Comparison of ENCODE assay signal across 8 cellular contexts in the genomic region with DNA sequence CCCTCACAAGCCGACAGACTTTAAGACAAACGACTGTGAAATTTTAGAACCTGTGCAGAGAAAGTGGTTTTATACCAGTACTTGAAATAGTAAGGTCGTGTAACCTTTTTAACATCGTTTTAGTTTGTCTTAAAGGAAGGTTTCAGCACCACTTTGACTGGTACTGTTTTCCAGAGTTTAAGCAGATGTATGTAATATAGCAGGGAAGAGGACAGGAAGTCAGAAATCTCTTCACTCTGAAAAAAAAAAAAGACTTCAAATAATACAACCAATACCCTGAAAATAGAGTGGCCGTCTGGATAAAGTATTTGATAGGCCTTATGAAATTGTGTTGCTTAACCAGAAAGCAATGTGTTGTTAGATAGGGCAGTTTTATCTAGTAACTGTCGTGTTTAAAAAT. TPM values are rescaled to one million over a fixed set of nuclear protein-coding genes. Genes with fewer than 3 reads are reported as not detected.
DNase-seq lines count a peak whose midpoint lies in the region; ATAC-seq and TF ChIP-seq lines count a peak whose summit lies in the region.

No MANE protein-coding gene starts in this region.

- no peak for ATAC-seq in GM21515 (IDR thresholded peaks at IDR 0.05; ENCODE audit: unreplicated experiment)

- H3K27ac Mint-ChIP-seq in activated T-cell treated with anti-CD3 and anti-CD28 coated beads, Interleukin-2, amount 50 U/mL, for 24 hours: no peak overlapping the region
- peak overlapping the region; percentile 6 for H3K27ac Mint-ChIP-seq in activated naive CD8-positive, alpha-beta T cell
- no peak overlapping the region for H3K27ac Mint-ChIP-seq in immature natural killer cell

- H3K9me3 Mint-ChIP-seq in activated T-cell treated with anti-CD3 and anti-CD28 coated beads, Interleukin-2, amount 50 U/mL, for 24 hours: no peaks in the 10 kb centered on the region
- H3K9me3 Mint-ChIP-seq in activated naive CD8-positive, alpha-beta T cell (ENCODE audit: low read depth): no peaks in the 10 kb centered on the region
- H3K9me3 Mint-ChIP-seq in immature natural killer cell: no peaks in the 10 kb centered on the region

- no peaks in the 10 kb centered on the region for H3K36me3 ChIP-seq in tibial artery

- peak overlapping the region; percentile 77 for H3K4me3 Mint-ChIP-seq in activated T-cell treated with anti-CD3 and anti-CD28 coated beads, Interleukin-2, amount 50 U/mL, for 24 hours
- H3K4me3 Mint-ChIP-seq in activated naive CD8-positive, alpha-beta T cell: peak overlapping the region; percentile 84
- H3K4me3 Mint-ChIP-seq in immature natural killer cell: peak overlapping the region; percentile 83 to 87 (median 86)

- H3K27me3 Mint-ChIP-seq in activated T-cell treated with anti-CD3 and anti-CD28 coated beads, Interleukin-2, amount 50 U/mL, for 24 hours: peaks cover 33% of the 10 kb centered on the region
- H3K27me3 Mint-ChIP-seq in activated naive CD8-positive, alpha-beta T cell: peaks cover 13% of the 10 kb centered on the region
- H3K27me3 Mint-ChIP-seq in immature natural killer cell (ENCODE audit: low read depth in 3 of 3): peaks cover 7 to 12% (median 9%) of the 10 kb centered on the region in 3 donors

- DNase-seq in activated T-cell treated with anti-CD3 and anti-CD28 coated beads, Interleukin-2, amount 50 U/mL, for 24 hours: no peak
- DNase-seq in activated T-cell treated with anti-CD3 and anti-CD28 coated beads, Interleukin-2, amount 50 U/mL, for 48 hours: no peak
- no peak for DNase-seq in immature natural killer cell
- no peak for DNase-seq in tibial artery
- no peak for DNase-seq in putamen (ENCODE audit: low spot score)
- DNase-seq in germinal center (ENCODE audit: low spot score): no peak

- no peak for TF ChIP-seq CTCF in tibial artery (IDR thresholded peaks at IDR 0.05)

- peaks cover 17% of the 10 kb centered on the region for H3K4me1 Mint-ChIP-seq in activated T-cell treated with anti-CD3 and anti-CD28 coated beads, Interleukin-2, amount 50 U/mL, for 24 hours (ENCODE audit: low read depth)
- peaks cover 10% of the 10 kb centered on the region for H3K4me1 Mint-ChIP-seq in activated naive CD8-positive, alpha-beta T cell (ENCODE audit: low read depth)
- H3K4me1 Mint-ChIP-seq in immature natural killer cell: peaks cover 13 to 17% of the 10 kb centered on the region in 2 donors

- H3K4me1 ChIP-seq in tibial artery: peaks cover 0 to 56% (median 29%) of the 10 kb centered on the region in 4 donors

- H3K9me3 ChIP-seq in tibial artery: no peaks in the 10 kb centered on the region

- peak overlapping the region; percentile 87 to 96 for H3K27ac ChIP-seq in tibial artery

- intact Hi-C loops in tibial artery (cut with DNase I; ENCODE audit: low total_unique reads): loop anchor here (5.0 kb wide), 1 partner anchor 49 kb away; no protein-coding TSS in a partner anchor

- peak overlapping the region; percentile 75 to 89 for H3K4me3 ChIP-seq in tibial artery

- H3K27me3 ChIP-seq in tibial artery: no peaks in the 10 kb centered on the region

- peaks cover 3% of the 10 kb centered on the region for H3K36me3 Mint-ChIP-seq in activated T-cell treated with anti-CD3 and anti-CD28 coated beads, Interleukin-2, amount 50 U/mL, for 24 hours (ENCODE audit: low read depth)
- H3K36me3 Mint-ChIP-seq in activated naive CD8-positive, alpha-beta T cell: peaks cover 2% of the 10 kb centered on the region
- no peaks in the 10 kb centered on the region for H3K36me3 Mint-ChIP-seq in immature natural killer cell

RNA-seq across cellular contexts. Expression of a gene that starts 1.5 kb away (rescaled TPM):
- 1 to 10 TPM in 2 of 3 donors, not detected in 1; 3.4 to 3.9 TPM for polyA plus RNA-seq in immature natural killer cell
